1 cellular context compared by ENCODE assay signal in the genomic region with DNA sequence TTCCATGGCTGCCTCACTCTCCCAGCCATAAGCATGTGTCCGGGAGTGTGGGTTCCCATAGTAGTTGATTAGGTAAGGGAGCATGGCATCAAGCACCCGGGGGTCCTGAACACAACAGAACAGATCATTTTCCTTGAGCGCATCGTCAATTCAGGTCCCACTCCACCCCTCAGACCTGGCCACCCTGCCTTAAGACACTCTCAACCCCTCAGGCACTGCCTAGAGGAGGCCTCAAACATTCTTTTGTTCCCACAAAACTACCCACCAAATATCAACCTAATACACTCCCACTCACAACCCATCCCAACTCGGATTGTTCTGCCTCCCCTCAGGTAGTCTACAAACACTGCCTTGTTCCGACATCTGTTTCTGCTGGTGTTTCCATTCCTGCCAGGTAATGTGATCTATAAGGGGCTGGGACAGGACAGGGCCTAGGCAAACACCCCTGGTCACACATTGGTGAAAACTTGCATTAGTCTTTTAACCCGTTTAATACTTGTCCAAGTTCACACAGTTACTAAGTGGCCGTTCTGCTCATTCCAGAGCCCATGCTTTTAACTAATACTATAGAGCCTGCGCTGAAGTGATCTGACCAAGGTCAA.
TF ChIP-seq lines count a peak whose summit lies in the region.

No MANE protein-coding gene starts in this region.

TF ChIP-seq in endothelial cell of umbilical vein, 7 proteins besides CTCF, POLR2A, EP300 and RAD21:
- TF ChIP-seq FOS (IDR thresholded peaks at IDR 0.05; ENCODE audit: borderline replicate concordance, insufficient read depth, low read length) (no peak), MYC (IDR thresholded peaks at IDR 0.05; ENCODE audit: low read depth, low read length) (no peak), POLR2AphosphoS5 (IDR thresholded peaks at IDR 0.05; ENCODE audit: insufficient read depth, low read depth, low read length) (no peak), JUN (IDR thresholded peaks at IDR 0.05; ENCODE audit: borderline replicate concordance, insufficient read depth, insufficient read length, low read depth) (no peak), GATA2 (IDR thresholded peaks at IDR 0.05; ENCODE audit: insufficient read depth, insufficient read length, low read depth, low read length) (no peak), EZH2 (IDR thresholded peaks at IDR 0.05; ENCODE audit: borderline replicate concordance, low read depth, low read length, severe bottlenecking) (no peak)
- TF ChIP-seq, protein P1, sequence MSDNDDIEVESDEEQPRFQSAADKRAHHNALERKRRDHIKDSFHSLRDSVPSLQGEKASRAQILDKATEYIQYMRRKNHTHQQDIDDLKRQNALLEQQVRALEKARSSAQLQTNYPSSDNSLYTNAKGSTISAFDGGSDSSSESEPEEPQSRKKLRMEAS (IDR thresholded peaks at IDR 0.05; ENCODE audit: insufficient read depth, insufficient read length) = no peak
